Comparison of ENCODE assay signal across 8 cellular contexts in genomic region chr19:14147797-14148605, GRCh38. TPM values are rescaled to one million over a fixed set of nuclear protein-coding genes. Genes with fewer than 3 reads are reported as not detected.
DNase-seq lines count a peak whose midpoint lies in the region; ATAC-seq and TF ChIP-seq lines count a peak whose summit lies in the region.

No MANE protein-coding gene starts in this region.

- DNase-seq in DMS 273 (lab: John Stamatoyannopoulos, UW; ENCODE audit: unreplicated experiment) (peak; percentile 79), DMS 273 treated with DMSO at 0.1 percent for 48 hours (lab: John Stamatoyannopoulos, UW) (no peak), NCI-H226 (peak; percentile 24), esophagus muscularis mucosa (ENCODE audit: extremely low spot score) (no peak), mucosa of descending colon (peak; percentile 74 to 80 (median 79))
- DNase-seq in activated T-cell treated with anti-CD3 and anti-CD28 coated beads, Interleukin-2, amount 50 U/mL, for 48 hours: peak; percentile 65 to 75
- peak; percentile 72 for DNase-seq in stimulated activated naive CD8-positive, alpha-beta T cell treated with anti-CD3 and anti-CD28 coated beads, Interleukin-15, Interleukin-2, amounts not matched to agents 100 U/mL and 50 U/mL, for 24 hours

- H3K4me1 ChIP-seq in esophagus muscularis mucosa (peaks cover 27 to 32% (median 32%) of the 10 kb centered on the region in 4 donors), mucosa of descending colon (ENCODE audit: low read depth) (peaks cover 9% of the 10 kb centered on the region)

- H3K4me3 ChIP-seq in esophagus muscularis mucosa: peak overlapping the region in 2 of 4 donors; percentile 13 to 29
- H3K4me3 ChIP-seq in mucosa of descending colon: no peak overlapping the region

- H3K27ac ChIP-seq in esophagus muscularis mucosa (replicated peaks in 1 of 4): peak overlapping the region; percentile 74 to 80 (median 78)

- TF ChIP-seq CTCF in esophagus muscularis mucosa (IDR thresholded peaks at IDR 0.05) (peak; percentile 79 to 92 (median 88)), mucosa of descending colon (IDR thresholded peaks at IDR 0.05) (peak; percentile 53)

- no peak for TF ChIP-seq POLR2A in esophagus muscularis mucosa (IDR thresholded peaks at IDR 0.05; ENCODE audit: low read depth)

- H3K36me3 ChIP-seq in esophagus muscularis mucosa (peaks cover 9 to 24% (median 17%) of the 10 kb centered on the region in 4 donors), mucosa of descending colon (ENCODE audit: low read depth) (no peaks in the 10 kb centered on the region)

- H3K27me3 ChIP-seq in esophagus muscularis mucosa: no peaks in the 10 kb centered on the region

- intact Hi-C loops in esophagus muscularis mucosa (cut with DNase I) (loop anchor here (2.0 to 10.0 kb wide), 5 partner anchors 54 to 327 kb away; partner anchors contain the start of gene PTGER1), mucosa of descending colon (cut with DNase I, micrococcal nuclease) (no loop called here)

- 27% methylated on average over 15 of the region's 20 CpGs for WGBS in esophagus muscularis mucosa

- TF ChIP-seq EP300 in esophagus muscularis mucosa (IDR thresholded peaks at IDR 0.05): no peak

- H3K9me3 ChIP-seq in esophagus muscularis mucosa: no peaks in the 10 kb centered on the region
- H3K9me3 ChIP-seq in mucosa of descending colon: no peaks in the 10 kb centered on the region

- ATAC-seq in mucosa of descending colon (peak; percentile 92), HG03378 (IDR thresholded peaks at IDR 0.05; ENCODE audit: unreplicated experiment) (no peak)
- ATAC-seq in stimulated activated naive CD8-positive, alpha-beta T cell treated with anti-CD3 and anti-CD28 coated beads, Interleukin-15, Interleukin-2, amounts not matched to agents 100 U/mL and 50 U/mL, for 24 hours: peak; percentile 78

RNA-seq across cellular contexts. Expression of gene ASF1B, which starts 11.6 kb away (rescaled TPM):
- 1 to 10 TPM in 1 of 4 donors, under 1 TPM in 2, not detected in 1; 0.63 to 1.3 (median 0.65) TPM for total RNA-seq in esophagus muscularis mucosa
- 10 to 100 TPM in 1 of 3 donors, 1 to 10 TPM in 2; 2.4 to 21.7 (median 5.5) TPM for total RNA-seq in mucosa of descending colon

RNA-seq across cellular contexts. Expression of gene PRKACA, which starts 30.4 kb away (rescaled TPM):
- total RNA-seq in esophagus muscularis mucosa: 100 to 1,000 TPM in 2 of 4 donors, 10 to 100 TPM in 2; 76.0 to 125 (median 93.3) TPM
- total RNA-seq in mucosa of descending colon: 100 to 1,000 TPM in 1 of 3 donors, 10 to 100 TPM in 2; 75.4 to 100 (median 89.1) TPM

RNA-seq across cellular contexts. Expression of gene SAMD1, which starts 57.5 kb away (rescaled TPM):
- total RNA-seq in esophagus muscularis mucosa (10 to 100 TPM; 24.1 to 75.6 (median 48.8) TPM), mucosa of descending colon (10 to 100 TPM; 39.8 to 61.8 (median 49.6) TPM)

RNA-seq across cellular contexts. Expression of gene ADGRL1, which starts 58.0 kb away (rescaled TPM):
- total RNA-seq in esophagus muscularis mucosa (10 to 100 TPM; 20.8 to 55.1 (median 32.6) TPM), mucosa of descending colon (10 to 100 TPM; 29.2 to 54.6 (median 35.8) TPM)

Comparison
In these comparisons a context has a peak if more than half of its experiments do, and no peak if none do; other contexts are left out.
1. DNase-seq: peak in DMS 273 (single experiment), NCI-H226 (single experiment), activated T-cell treated with anti-CD3 and anti-CD28 coated beads, Interleukin-2, amount 50 U/mL, for 48 hours (2 of 2), mucosa of descending colon (3 of 3) and stimulated activated naive CD8-positive, alpha-beta T cell treated with anti-CD3 and anti-CD28 coated beads, Interleukin-15, Interleukin-2, amounts not matched to agents 100 U/mL and 50 U/mL, for 24 hours (single experiment); none in DMS 273 treated with DMSO at 0.1 percent for 48 hours (single experiment) and esophagus muscularis mucosa (single experiment).